Comparison of ENCODE assay signal across 2 cellular contexts in the genomic region with DNA sequence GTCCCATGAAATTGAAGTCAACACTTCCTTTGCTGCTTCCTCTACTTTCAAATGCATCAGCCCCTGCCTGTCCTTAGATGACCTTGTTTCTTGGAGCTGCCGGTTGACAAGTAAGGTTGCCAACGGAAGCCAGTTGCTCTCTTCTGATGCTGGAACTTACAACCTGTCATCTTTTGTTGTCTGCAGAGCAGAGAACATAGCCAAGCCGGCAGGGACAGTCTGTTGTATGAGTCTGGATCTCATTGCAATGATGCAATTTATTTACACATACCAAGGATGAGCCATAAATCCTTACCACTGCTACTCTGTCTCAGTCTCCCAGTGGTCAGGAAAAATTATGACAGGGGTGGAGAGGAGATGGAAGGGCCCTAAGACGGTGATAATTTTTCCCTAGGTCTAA.
A peak's percentile ranks its signal among the peaks of the same experiment; 100 is the strongest.
TF ChIP-seq lines count a peak whose summit lies in the region.

No MANE protein-coding gene starts in this region.

TF ChIP-seq in SK-N-SH, 30 proteins besides CTCF, POLR2A, EP300 and RAD21 (continued from another document):
- TF ChIP-seq, protein P1, sequence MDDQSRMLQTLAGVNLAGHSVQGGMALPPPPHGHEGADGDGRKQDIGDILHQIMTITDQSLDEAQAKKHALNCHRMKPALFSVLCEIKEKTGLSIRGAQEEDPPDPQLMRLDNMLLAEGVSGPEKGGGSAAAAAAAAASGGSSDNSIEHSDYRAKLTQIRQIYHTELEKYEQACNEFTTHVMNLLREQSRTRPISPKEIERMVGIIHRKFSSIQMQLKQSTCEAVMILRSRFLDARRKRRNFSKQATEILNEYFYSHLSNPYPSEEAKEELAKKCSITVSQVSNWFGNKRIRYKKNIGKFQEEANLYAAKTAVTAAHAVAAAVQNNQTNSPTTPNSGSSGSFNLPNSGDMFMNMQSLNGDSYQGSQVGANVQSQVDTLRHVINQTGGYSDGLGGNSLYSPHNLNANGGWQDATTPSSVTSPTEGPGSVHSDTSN (IDR thresholded peaks at IDR 0.05), result peak; percentile 81
- TF ChIP-seq POLR2AphosphoS5 (IDR thresholded peaks at IDR 0.05; ENCODE audit: low read depth, low read length), result peak; percentile 38; the same call in 1 of the 2 replicates
- no peak for TF ChIP-seq NRF1 (IDR thresholded peaks at IDR 0.05; ENCODE audit: low read depth, low read length)
- TF ChIP-seq, protein P2, sequence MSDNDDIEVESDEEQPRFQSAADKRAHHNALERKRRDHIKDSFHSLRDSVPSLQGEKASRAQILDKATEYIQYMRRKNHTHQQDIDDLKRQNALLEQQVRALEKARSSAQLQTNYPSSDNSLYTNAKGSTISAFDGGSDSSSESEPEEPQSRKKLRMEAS (IDR thresholded peaks at IDR 0.05; ENCODE audit: low read depth), result no peak
- TF ChIP-seq TCF12 (IDR thresholded peaks at IDR 0.05), result peak; percentile 85
- peak; percentile 18; the same call in 1 of the 2 replicates for TF ChIP-seq FOSL2 (IDR thresholded peaks at IDR 0.05; ENCODE audit: borderline replicate concordance, low read depth)
- TF ChIP-seq, protein P3, sequence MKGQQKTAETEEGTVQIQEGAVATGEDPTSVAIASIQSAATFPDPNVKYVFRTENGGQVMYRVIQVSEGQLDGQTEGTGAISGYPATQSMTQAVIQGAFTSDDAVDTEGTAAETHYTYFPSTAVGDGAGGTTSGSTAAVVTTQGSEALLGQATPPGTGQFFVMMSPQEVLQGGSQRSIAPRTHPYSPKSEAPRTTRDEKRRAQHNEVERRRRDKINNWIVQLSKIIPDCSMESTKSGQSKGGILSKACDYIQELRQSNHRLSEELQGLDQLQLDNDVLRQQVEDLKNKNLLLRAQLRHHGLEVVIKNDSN (IDR thresholded peaks at IDR 0.05; ENCODE audit: borderline replicate concordance, low read depth), result no peak
- TF ChIP-seq ELF1 (IDR thresholded peaks at IDR 0.05), result no peak
- TF ChIP-seq JUND (IDR thresholded peaks at IDR 0.05), result peak; percentile 49
- TF ChIP-seq TEAD4 (IDR thresholded peaks at IDR 0.05; ENCODE audit: borderline replicate concordance, insufficient read depth), result peak; percentile 26; the same call in 1 of the 2 replicates
- TF ChIP-seq RXRA (IDR thresholded peaks at IDR 0.05; ENCODE audit: borderline replicate concordance, low read depth), result peak; percentile 60; the same call in 1 of the 2 replicates
TF ChIP-seq in SK-N-SH: peak in this region for 8.

TF ChIP-seq in GM23338, 12 proteins besides CTCF, POLR2A, EP300 and RAD21 (continued from another document):
- TF ChIP-seq, protein P4, sequence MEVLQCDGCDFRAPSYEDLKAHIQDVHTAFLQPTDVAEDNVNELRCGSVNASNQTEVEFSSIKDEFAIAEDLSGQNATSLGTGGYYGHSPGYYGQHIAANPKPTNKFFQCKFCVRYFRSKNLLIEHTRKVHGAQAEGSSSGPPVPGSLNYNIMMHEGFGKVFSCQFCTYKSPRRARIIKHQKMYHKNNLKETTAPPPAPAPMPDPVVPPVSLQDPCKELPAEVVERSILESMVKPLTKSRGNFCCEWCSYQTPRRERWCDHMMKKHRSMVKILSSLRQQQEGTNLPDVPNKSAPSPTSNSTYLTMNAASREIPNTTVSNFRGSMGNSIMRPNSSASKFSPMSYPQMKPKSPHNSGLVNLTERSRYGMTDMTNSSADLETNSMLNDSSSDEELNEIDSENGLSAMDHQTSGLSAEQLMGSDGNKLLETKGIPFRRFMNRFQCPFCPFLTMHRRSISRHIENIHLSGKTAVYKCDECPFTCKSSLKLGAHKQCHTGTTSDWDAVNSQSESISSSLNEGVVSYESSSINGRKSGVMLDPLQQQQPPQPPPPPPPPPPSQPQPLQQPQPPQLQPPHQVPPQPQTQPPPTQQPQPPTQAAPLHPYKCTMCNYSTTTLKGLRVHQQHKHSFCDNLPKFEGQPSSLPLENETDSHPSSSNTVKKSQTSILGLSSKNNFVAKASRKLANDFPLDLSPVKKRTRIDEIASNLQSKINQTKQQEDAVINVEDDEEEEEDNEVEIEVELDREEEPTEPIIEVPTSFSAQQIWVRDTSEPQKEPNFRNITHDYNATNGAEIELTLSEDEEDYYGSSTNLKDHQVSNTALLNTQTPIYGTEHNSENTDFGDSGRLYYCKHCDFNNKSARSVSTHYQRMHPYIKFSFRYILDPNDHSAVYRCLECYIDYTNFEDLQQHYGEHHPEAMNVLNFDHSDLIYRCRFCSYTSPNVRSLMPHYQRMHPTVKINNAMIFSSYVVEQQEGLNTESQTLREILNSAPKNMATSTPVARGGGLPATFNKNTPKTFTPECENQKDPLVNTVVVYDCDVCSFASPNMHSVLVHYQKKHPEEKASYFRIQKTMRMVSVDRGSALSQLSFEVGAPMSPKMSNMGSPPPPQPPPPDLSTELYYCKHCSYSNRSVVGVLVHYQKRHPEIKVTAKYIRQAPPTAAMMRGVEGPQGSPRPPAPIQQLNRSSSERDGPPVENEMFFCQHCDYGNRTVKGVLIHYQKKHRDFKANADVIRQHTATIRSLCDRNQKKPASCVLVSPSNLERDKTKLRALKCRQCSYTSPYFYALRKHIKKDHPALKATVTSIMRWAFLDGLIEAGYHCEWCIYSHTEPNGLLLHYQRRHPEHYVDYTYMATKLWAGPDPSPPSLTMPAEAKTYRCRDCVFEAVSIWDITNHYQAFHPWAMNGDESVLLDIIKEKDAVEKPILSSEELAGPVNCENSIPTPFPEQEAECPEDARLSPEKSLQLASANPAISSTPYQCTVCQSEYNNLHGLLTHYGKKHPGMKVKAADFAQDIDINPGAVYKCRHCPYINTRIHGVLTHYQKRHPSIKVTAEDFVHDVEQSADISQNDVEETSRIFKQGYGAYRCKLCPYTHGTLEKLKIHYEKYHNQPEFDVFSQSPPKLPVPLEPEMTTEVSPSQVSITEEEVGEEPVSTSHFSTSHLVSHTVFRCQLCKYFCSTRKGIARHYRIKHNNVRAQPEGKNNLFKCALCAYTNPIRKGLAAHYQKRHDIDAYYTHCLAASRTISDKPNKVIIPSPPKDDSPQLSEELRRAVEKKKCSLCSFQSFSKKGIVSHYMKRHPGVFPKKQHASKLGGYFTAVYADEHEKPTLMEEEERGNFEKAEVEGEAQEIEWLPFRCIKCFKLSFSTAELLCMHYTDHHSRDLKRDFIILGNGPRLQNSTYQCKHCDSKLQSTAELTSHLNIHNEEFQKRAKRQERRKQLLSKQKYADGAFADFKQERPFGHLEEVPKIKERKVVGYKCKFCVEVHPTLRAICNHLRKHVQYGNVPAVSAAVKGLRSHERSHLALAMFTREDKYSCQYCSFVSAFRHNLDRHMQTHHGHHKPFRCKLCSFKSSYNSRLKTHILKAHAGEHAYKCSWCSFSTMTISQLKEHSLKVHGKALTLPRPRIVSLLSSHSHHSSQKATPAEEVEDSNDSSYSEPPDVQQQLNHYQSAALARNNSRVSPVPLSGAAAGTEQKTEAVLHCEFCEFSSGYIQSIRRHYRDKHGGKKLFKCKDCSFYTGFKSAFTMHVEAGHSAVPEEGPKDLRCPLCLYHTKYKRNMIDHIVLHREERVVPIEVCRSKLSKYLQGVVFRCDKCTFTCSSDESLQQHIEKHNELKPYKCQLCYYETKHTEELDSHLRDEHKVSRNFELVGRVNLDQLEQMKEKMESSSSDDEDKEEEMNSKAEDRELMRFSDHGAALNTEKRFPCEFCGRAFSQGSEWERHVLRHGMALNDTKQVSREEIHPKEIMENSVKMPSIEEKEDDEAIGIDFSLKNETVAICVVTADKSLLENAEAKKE (CRISPR knock-in tag; IDR thresholded peaks at IDR 0.05), result no peak
- TF ChIP-seq ZNF114 (CRISPR knock-in tag; IDR thresholded peaks at IDR 0.05), result no peak
- TF ChIP-seq ZNF331 (CRISPR knock-in tag; IDR thresholded peaks at IDR 0.05; ENCODE audit: low read depth), result no peak
- TF ChIP-seq JUNB (IDR thresholded peaks at IDR 0.05; ENCODE audit: unreplicated experiment), result no peak
- TF ChIP-seq POLR2AphosphoS5 (IDR thresholded peaks at IDR 0.05; ENCODE audit: low read depth), result no peak
- no peak for TF ChIP-seq STAT1 (IDR thresholded peaks at IDR 0.05; ENCODE audit: unreplicated experiment)
- TF ChIP-seq, protein P5, sequence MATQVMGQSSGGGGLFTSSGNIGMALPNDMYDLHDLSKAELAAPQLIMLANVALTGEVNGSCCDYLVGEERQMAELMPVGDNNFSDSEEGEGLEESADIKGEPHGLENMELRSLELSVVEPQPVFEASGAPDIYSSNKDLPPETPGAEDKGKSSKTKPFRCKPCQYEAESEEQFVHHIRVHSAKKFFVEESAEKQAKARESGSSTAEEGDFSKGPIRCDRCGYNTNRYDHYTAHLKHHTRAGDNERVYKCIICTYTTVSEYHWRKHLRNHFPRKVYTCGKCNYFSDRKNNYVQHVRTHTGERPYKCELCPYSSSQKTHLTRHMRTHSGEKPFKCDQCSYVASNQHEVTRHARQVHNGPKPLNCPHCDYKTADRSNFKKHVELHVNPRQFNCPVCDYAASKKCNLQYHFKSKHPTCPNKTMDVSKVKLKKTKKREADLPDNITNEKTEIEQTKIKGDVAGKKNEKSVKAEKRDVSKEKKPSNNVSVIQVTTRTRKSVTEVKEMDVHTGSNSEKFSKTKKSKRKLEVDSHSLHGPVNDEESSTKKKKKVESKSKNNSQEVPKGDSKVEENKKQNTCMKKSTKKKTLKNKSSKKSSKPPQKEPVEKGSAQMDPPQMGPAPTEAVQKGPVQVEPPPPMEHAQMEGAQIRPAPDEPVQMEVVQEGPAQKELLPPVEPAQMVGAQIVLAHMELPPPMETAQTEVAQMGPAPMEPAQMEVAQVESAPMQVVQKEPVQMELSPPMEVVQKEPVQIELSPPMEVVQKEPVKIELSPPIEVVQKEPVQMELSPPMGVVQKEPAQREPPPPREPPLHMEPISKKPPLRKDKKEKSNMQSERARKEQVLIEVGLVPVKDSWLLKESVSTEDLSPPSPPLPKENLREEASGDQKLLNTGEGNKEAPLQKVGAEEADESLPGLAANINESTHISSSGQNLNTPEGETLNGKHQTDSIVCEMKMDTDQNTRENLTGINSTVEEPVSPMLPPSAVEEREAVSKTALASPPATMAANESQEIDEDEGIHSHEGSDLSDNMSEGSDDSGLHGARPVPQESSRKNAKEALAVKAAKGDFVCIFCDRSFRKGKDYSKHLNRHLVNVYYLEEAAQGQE (IDR thresholded peaks at IDR 0.05; ENCODE audit: unreplicated experiment), result no peak
- no peak for TF ChIP-seq EZH2phosphoT487 (IDR thresholded peaks at IDR 0.05; ENCODE audit: unreplicated experiment)
- no peak for TF ChIP-seq CREB1 (CRISPR knock-in tag; IDR thresholded peaks at IDR 0.05; ENCODE audit: low read depth)
- TF ChIP-seq EZH2 (IDR thresholded peaks at IDR 0.05; ENCODE audit: low read depth, unreplicated experiment), result no peak
- TF ChIP-seq, protein P6, sequence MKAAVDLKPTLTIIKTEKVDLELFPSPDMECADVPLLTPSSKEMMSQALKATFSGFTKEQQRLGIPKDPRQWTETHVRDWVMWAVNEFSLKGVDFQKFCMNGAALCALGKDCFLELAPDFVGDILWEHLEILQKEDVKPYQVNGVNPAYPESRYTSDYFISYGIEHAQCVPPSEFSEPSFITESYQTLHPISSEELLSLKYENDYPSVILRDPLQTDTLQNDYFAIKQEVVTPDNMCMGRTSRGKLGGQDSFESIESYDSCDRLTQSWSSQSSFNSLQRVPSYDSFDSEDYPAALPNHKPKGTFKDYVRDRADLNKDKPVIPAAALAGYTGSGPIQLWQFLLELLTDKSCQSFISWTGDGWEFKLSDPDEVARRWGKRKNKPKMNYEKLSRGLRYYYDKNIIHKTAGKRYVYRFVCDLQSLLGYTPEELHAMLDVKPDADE (IDR thresholded peaks at IDR 0.05), result no peak
